Comparison of ENCODE assay signal across 1 cellular context in the genomic region with DNA sequence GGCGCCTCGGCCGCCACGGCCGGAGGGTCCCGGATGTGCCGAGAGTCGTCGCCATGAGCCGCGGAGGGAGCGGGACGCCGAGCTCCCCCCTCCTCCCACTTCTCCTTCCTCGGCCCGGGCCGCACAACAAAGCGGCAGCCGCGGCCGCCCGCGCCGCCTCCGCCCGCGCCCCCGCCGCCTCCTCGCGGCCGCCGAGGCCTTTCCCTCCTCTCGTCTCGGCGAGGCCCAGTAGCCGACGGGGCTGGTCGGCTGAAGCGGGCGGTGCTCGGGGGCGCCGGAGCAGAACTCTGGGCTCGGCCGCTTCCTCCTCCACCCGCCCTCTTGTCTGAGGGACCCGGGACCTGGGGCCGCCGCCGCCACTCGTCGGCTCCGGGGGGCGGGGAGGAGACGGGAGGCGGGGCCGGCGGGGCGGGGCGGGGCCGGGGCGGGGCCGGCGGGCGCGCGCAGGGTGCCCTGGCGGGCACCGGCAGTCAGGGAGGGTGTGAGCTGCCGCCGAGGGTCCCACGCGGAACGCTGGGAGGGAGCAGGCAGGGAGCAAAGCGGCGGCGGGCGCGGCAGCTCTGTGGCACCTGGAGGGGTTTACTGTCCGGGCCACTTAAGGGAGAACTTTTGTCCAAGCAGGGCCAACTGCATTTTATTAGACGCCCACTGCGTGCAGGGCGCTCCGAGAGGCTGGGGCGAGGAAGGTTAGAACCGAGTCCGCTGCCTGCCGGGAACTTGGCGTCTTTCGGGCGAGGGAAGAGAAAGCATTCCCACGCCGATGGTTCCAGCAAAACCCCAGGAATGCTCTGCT.
TF ChIP-seq lines count a peak whose summit lies in the region.

A gene (minus strand): TSS at position 327 of the 793 bp plus-strand sequence. CDS start 427 bp downstream, outside the sequence.

TF ChIP-seq in H1, 55 proteins besides CTCF, POLR2A, EP300 and RAD21 (continued from another document):
- no peak for TF ChIP-seq TCF12 (IDR thresholded peaks at IDR 0.05; ENCODE audit: low read depth, low read length)
- peak in 1 of 2 experiments; percentile 38; a peak in 1 of 4 replicates for TF ChIP-seq SIN3A (conservative IDR thresholded peaks at IDR 0.05 in 1 of 2, IDR thresholded peaks at IDR 0.05 in 1 of 2; ENCODE audit: low read depth in 1 of 2, low read length in 2 of 2)
- no peak for TF ChIP-seq CBX5 (IDR thresholded peaks at IDR 0.05; ENCODE audit: low read depth, low read length)
- TF ChIP-seq ASH2L (IDR thresholded peaks at IDR 0.05; ENCODE audit: low read length) = peak; percentile 98
- TF ChIP-seq TAF7 (optimal IDR thresholded peaks at IDR 0.05; ENCODE audit: borderline replicate concordance, low read depth, low read length) = peak; percentile 83
- peak; percentile 69; the same call in 1 of the 2 replicates for TF ChIP-seq RBBP5 (IDR thresholded peaks at IDR 0.05; ENCODE audit: borderline replicate concordance, low read depth, low read length)
- no peak for TF ChIP-seq EZH2 (IDR thresholded peaks at IDR 0.05; ENCODE audit: low read depth, low read length, severe bottlenecking)
- TF ChIP-seq TBP (IDR thresholded peaks at IDR 0.05; ENCODE audit: low read depth, low read length) = peak; percentile 76; the same call in 1 of the 2 replicates
- TF ChIP-seq TAF1 (IDR thresholded peaks at IDR 0.05; ENCODE audit: low read depth, low read length) = peak; percentile 86
- TF ChIP-seq PHF8 (conservative IDR thresholded peaks at IDR 0.05; ENCODE audit: low read depth, low read length) = peak; percentile 99
- peak; percentile 69; the same call in 1 of the 2 replicates for TF ChIP-seq POLR2AphosphoS5 (IDR thresholded peaks at IDR 0.05; ENCODE audit: low read depth, low read length)
- TF ChIP-seq GTF2F1 (IDR thresholded peaks at IDR 0.05; ENCODE audit: borderline replicate concordance, low read depth, low read length) = peak; percentile 17; the same call in 1 of the 2 replicates
